In the genomic region with DNA sequence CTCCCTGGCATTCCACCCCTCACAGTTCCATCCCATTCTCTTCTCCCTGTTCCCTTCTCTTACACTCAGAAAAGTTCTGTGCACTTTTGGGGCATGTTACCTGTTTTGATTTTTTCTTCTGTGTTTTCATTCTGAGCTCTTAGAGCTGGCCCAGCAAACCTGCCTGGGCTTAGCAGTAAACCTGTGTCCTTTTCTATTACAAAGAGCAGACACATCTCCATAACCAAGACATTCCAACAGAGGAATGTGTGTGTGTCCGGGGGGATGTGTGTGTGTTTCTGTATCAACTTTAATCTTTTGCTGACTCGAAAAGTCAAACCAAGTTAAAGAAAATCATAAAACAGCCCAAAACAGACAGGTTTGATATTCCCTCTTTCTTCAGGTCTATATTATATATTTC, we compare ENCODE assay signal across 30 cellular contexts. TPM values are rescaled to one million over a fixed set of nuclear protein-coding genes. Genes with fewer than 3 reads are reported as not detected.
"Had no signal": no experiment of that assay in that cellular context is flagged by ENCODE, and none has a peak within 500 bp of the region (broad histone marks: within the 10 kb centered on the region; RNA-seq: fewer than 3 reads in every experiment).

No MANE protein-coding gene starts in this region.

- H3K4me3 Mint-ChIP-seq: activated CD4-positive, alpha-beta T cell treated with anti-CD3 and anti-CD28 coated beads, Interleukin-2, amount 10 ng/mL, durations not matched to agents 7 days and 5 days; activated CD8-positive, alpha-beta T cell treated with anti-CD3 and anti-CD28 coated beads for 36 hours; activated naive CD4-positive, alpha-beta T cell treated with anti-CD3 and anti-CD28 coated beads, Interleukin-2, amount 50 U/mL, for 24 hours; activated T-helper 1 cell treated with anti-CD3 and anti-CD28 coated beads, Interleukin-12 subunit alpha, Interleukin-12 subunit beta, Interleukin-2, Interleukin-4 antibody, amounts not matched to agents 30 ng/mL and 10 ng/mL and 1 ng/mL, durations not matched to agents 14 hours and 24 hours and 36 hours; effector memory CD8-positive, alpha-beta T cell; memory B cell; stimulated activated effector memory CD8-positive, alpha-beta T cell treated with anti-CD3 and anti-CD28 coated beads, Interleukin-12 subunit alpha, Interleukin-12 subunit beta, amount 100 ng/mL, for 72 hours; stimulated activated naive CD8-positive, alpha-beta T cell treated with anti-CD3 and anti-CD28 coated beads, Interleukin-15, amount 100 ng/mL, for 72 hours; T-helper 17 cell had no signal

- H3K27ac ChIP-seq: brain microvascular endothelial cell, dorsolateral prefrontal cortex, esophagus muscularis mucosa, gastrocnemius medialis, tibial nerve had no signal

- FAIRE-seq: colon, islet of Langerhans, small intestine, urothelium cell line had no signal

- H3K36me3 ChIP-seq: brain microvascular endothelial cell, esophagus muscularis mucosa, gastrocnemius medialis, tibial nerve had no signal

- H3K36me3 Mint-ChIP-seq: activated naive CD4-positive, alpha-beta T cell treated with anti-CD3 and anti-CD28 coated beads, Interleukin-2, amount 50 U/mL, for 24 hours; memory B cell; stimulated activated effector memory CD8-positive, alpha-beta T cell treated with anti-CD3 and anti-CD28 coated beads, Interleukin-12 subunit alpha, Interleukin-12 subunit beta, amount 100 ng/mL, for 72 hours had no signal

- H3K4me1 Mint-ChIP-seq: activated CD4-positive, alpha-beta T cell treated with anti-CD3 and anti-CD28 coated beads, Interleukin-2, amount 10 ng/mL, durations not matched to agents 7 days and 5 days; activated naive CD4-positive, alpha-beta T cell treated with anti-CD3 and anti-CD28 coated beads, Interleukin-2, amount 50 U/mL, for 24 hours; memory B cell; stimulated activated effector memory CD8-positive, alpha-beta T cell treated with anti-CD3 and anti-CD28 coated beads, Interleukin-12 subunit alpha, Interleukin-12 subunit beta, amount 100 ng/mL, for 72 hours; stimulated activated naive CD8-positive, alpha-beta T cell treated with anti-CD3 and anti-CD28 coated beads, Interleukin-15, amount 100 ng/mL, for 72 hours; T-helper 17 cell had no signal

- H3K27me3 ChIP-seq: brain microvascular endothelial cell, gastrocnemius medialis, tibial nerve had no signal

- H3K9me3 Mint-ChIP-seq: activated CD4-positive, alpha-beta T cell treated with anti-CD3 and anti-CD28 coated beads, Interleukin-2, amount 10 ng/mL, durations not matched to agents 7 days and 5 days; activated CD8-positive, alpha-beta T cell treated with anti-CD3 and anti-CD28 coated beads for 36 hours; activated naive CD4-positive, alpha-beta T cell treated with anti-CD3 and anti-CD28 coated beads, Interleukin-2, amount 50 U/mL, for 24 hours; activated T-helper 1 cell treated with anti-CD3 and anti-CD28 coated beads, Interleukin-12 subunit alpha, Interleukin-12 subunit beta, Interleukin-2, Interleukin-4 antibody, amounts not matched to agents 30 ng/mL and 10 ng/mL and 1 ng/mL, durations not matched to agents 14 hours and 24 hours and 36 hours; memory B cell; stimulated activated naive CD8-positive, alpha-beta T cell treated with anti-CD3 and anti-CD28 coated beads, Interleukin-15, amount 100 ng/mL, for 72 hours had no signal

- H3K9me3 ChIP-seq: esophagus muscularis mucosa, gastrocnemius medialis, mucosa of descending colon had no signal

- DNase-seq: activated CD4-positive, alpha-beta T cell treated with anti-CD3 and anti-CD28 coated beads, Interleukin-2, amount 10 ng/mL, durations not matched to agents 7 days and 5 days; activated CD8-positive, alpha-beta T cell treated with anti-CD3 and anti-CD28 coated beads for 36 hours; activated gamma-delta T cell treated with Interleukin-2 at 50 U/mL for 16 hours; aorta; brain microvascular endothelial cell; central memory CD4-positive, alpha-beta T cell; dorsolateral prefrontal cortex; effector memory CD8-positive, alpha-beta T cell; gastrocnemius medialis; head of caudate nucleus; hypothalamus; left cardiac atrium; mucosa of descending colon; occipital lobe; small intestine; stimulated activated CD4-positive, alpha-beta T cell treated with anti-CD3 and anti-CD28 coated beads, Interleukin-2, amount 100 ng/mL, for 24 hours; stimulated activated naive CD8-positive, alpha-beta T cell treated with anti-CD3 and anti-CD28 coated beads, Interleukin-15, amount 100 ng/mL, for 72 hours; SW 1271; T-helper 17 cell had no signal

- H3K4me3 ChIP-seq: dorsolateral prefrontal cortex, esophagus muscularis mucosa, gastrocnemius medialis, mucosa of descending colon, tibial nerve had no signal

- H3K4me1 ChIP-seq: esophagus muscularis mucosa, gastrocnemius medialis, tibial nerve had no signal

- H3K27ac Mint-ChIP-seq: activated CD4-positive, alpha-beta T cell treated with anti-CD3 and anti-CD28 coated beads, Interleukin-2, amount 10 ng/mL, durations not matched to agents 7 days and 5 days; activated CD8-positive, alpha-beta T cell treated with anti-CD3 and anti-CD28 coated beads for 36 hours; activated naive CD4-positive, alpha-beta T cell treated with anti-CD3 and anti-CD28 coated beads, Interleukin-2, amount 50 U/mL, for 24 hours; activated T-helper 1 cell treated with anti-CD3 and anti-CD28 coated beads, Interleukin-12 subunit alpha, Interleukin-12 subunit beta, Interleukin-2, Interleukin-4 antibody, amounts not matched to agents 30 ng/mL and 10 ng/mL and 1 ng/mL, durations not matched to agents 14 hours and 24 hours and 36 hours; effector memory CD8-positive, alpha-beta T cell; memory B cell; stimulated activated effector memory CD8-positive, alpha-beta T cell treated with anti-CD3 and anti-CD28 coated beads, Interleukin-12 subunit alpha, Interleukin-12 subunit beta, amount 100 ng/mL, for 72 hours; stimulated activated naive CD8-positive, alpha-beta T cell treated with anti-CD3 and anti-CD28 coated beads, Interleukin-15, amount 100 ng/mL, for 72 hours; T-helper 17 cell had no signal

- ATAC-seq: activated CD8-positive, alpha-beta T cell treated with anti-CD3 and anti-CD28 coated beads for 36 hours; effector memory CD8-positive, alpha-beta T cell; gastrocnemius medialis; left cardiac atrium; mucosa of descending colon; sciatic nerve; stimulated activated effector memory CD8-positive, alpha-beta T cell treated with anti-CD3 and anti-CD28 coated beads, Interleukin-12 subunit alpha, Interleukin-12 subunit beta, amount 100 ng/mL, for 72 hours; stimulated activated naive CD8-positive, alpha-beta T cell treated with anti-CD3 and anti-CD28 coated beads, Interleukin-15, amount 100 ng/mL, for 72 hours; T-helper 17 cell had no signal

RNA-seq across cellular contexts. Expression of gene SOX21, which starts 49.1 kb away (rescaled TPM):
- total RNA-seq: activated CD4-positive, alpha-beta T cell treated with anti-CD3 and anti-CD28 coated beads, Interleukin-2, amount 10 ng/mL, durations not matched to agents 7 days and 5 days; activated CD8-positive, alpha-beta T cell treated with anti-CD3 and anti-CD28 coated beads for 36 hours; activated T-helper 1 cell treated with anti-CD3 and anti-CD28 coated beads, Interleukin-12 subunit alpha, Interleukin-12 subunit beta, Interleukin-2, Interleukin-4 antibody, amounts not matched to agents 30 ng/mL and 10 ng/mL and 1 ng/mL, durations not matched to agents 14 hours and 24 hours and 36 hours; aorta; esophagus muscularis mucosa; gastrocnemius medialis; left cardiac atrium; mucosa of descending colon; renal cortical epithelial cell; sciatic nerve; T-helper 17 cell; tibial nerve had no signal
- polyA plus RNA-seq: small intestine had no signal
